15 cellular contexts compared by ENCODE assay signal in the genomic region with DNA sequence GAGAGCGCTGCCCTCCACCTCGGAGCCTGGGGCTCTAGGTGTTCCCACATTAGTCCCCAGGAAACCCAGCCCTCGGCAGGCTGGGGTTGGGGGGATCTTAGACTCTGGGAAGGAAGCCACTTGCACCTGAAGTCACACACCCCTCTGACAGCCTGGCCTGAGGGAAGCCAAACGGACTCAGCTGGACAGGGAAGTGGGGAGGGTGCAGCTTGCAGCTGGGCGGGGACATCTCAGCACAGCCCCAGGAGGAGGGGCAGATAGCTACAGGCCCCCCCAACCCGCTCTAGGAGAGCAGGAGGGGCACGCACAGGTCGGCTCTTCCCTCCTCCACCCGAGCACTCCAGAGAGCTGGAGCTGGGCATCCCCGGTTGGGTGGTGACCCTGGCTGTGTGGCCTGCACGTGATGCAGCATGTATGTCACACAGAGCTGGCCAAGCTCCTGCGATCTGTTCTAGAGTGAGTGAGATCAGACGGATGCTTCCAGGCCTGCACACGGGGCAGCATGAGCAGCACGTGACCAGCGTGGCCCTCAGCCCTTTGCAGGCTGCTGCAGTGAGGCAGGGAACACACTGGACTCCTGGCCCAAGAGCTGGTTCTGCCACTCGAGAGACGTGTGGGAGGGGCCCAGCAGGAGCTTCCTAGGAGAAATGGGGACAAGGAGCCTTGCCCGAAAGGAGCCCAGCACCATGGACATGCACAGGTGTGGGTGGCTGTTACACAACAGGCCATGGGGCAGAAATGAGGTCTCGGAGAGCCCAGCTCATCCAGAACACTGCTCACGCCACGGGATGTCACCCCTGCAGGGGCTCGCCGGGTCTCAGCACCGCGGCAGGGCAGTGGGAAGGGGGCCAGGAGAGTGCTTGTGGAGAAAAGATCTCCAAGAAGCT. TPM values are rescaled to one million over a fixed set of nuclear protein-coding genes. Genes with fewer than 3 reads are reported as not detected.
DNase-seq lines count a peak whose midpoint lies in the region; ATAC-seq, FAIRE-seq and TF ChIP-seq lines count a peak whose summit lies in the region.
"Had no signal": no experiment of that assay in that cellular context is flagged by ENCODE, and none has a peak within 500 bp of the region (broad histone marks: within the 10 kb centered on the region; RNA-seq: fewer than 3 reads in every experiment).

No MANE protein-coding gene starts in this region.

- no peak overlapping the region for H3K4me3 Mint-ChIP-seq in stimulated activated memory B cell treated with anti-CD40 and anti-IgM and Interleukin-4, amounts not matched to agents 10 μg/mL and 1 μg/mL and 100 μg/mL, for 72 hours
- H3K4me3 Mint-ChIP-seq: activated CD8-positive, alpha-beta T cell treated with anti-CD3 and anti-CD28 coated beads, Interleukin-2, amount 10 ng/mL, durations not matched to agents 7 days and 5 days had no signal

- H3K9me3 Mint-ChIP-seq in stimulated activated memory B cell treated with anti-CD40 and anti-IgM and Interleukin-4, amounts not matched to agents 10 μg/mL and 1 μg/mL and 100 μg/mL, for 72 hours, result no peaks in the 10 kb centered on the region

- no peak overlapping the region for H3K27ac Mint-ChIP-seq in stimulated activated memory B cell treated with anti-CD40 and anti-IgM and Interleukin-4, amounts not matched to agents 10 μg/mL and 1 μg/mL and 100 μg/mL, for 72 hours
- H3K27ac Mint-ChIP-seq: activated CD8-positive, alpha-beta T cell treated with anti-CD3 and anti-CD28 coated beads, Interleukin-2, amount 10 ng/mL, durations not matched to agents 7 days and 5 days had no signal

- H3K4me2 ChIP-seq in hepatocyte, result no peak overlapping the region

- intact Hi-C loops in body of pancreas (cut with DNase I), result no loop called here
- intact Hi-C loops in pancreas (cut with DNase I), result no loop called here

- H3K79me2 ChIP-seq in hepatocyte, result no peaks in the 10 kb centered on the region

- TF ChIP-seq CTCF in AG04450 (IDR thresholded peaks at IDR 0.05; ENCODE audit: low read depth, low read length), result no peak
- TF ChIP-seq CTCF in body of pancreas (IDR thresholded peaks at IDR 0.05), result no peak
- no peak for TF ChIP-seq CTCF in right atrium auricular region (IDR thresholded peaks at IDR 0.05)
- no peak for TF ChIP-seq CTCF in pancreas (IDR thresholded peaks at IDR 0.05)
- no peak for TF ChIP-seq CTCF in hepatocyte (IDR thresholded peaks at IDR 0.05; ENCODE audit: poor library complexity)

- peaks cover 26% of the 10 kb centered on the region for H3K27me3 Mint-ChIP-seq in stimulated activated memory B cell treated with anti-CD40 and anti-IgM and Interleukin-4, amounts not matched to agents 10 μg/mL and 1 μg/mL and 100 μg/mL, for 72 hours

- WGBS in body of pancreas, 2 donors, result 69 to 72% methylated on average over 9 to 26 of the region's 26 CpGs
- WGBS in pancreas, 2 donors, result 78 to 80% methylated on average over 26 of the region's 26 CpGs
- 88% methylated on average over 26 of the region's 26 CpGs for WGBS in hepatocyte (ENCODE audit: low lambda C conversion rate, missing lambda C conversion rate)

- H4K20me1 ChIP-seq in hepatocyte (ENCODE audit: insufficient read depth, poor library complexity, severe bottlenecking), result no peaks in the 10 kb centered on the region

- H3K27ac ChIP-seq in AG04450 (ENCODE audit: low read depth, low read length), result peak overlapping the region; percentile 31
- H3K27ac ChIP-seq in body of pancreas, result peak overlapping the region in 1 of 4 donors; percentile 35
- H3K27ac ChIP-seq in right atrium auricular region, result peak overlapping the region; percentile 49 to 65
- H3K27ac ChIP-seq in pancreas, result no peak overlapping the region
- no peak overlapping the region for H3K27ac ChIP-seq in hepatocyte
- H3K27ac ChIP-seq: parathyroid adenoma had no signal

- H3K4me3 ChIP-seq in AG04450 (ENCODE audit: low read depth, low read length) (no peak overlapping the region), body of pancreas (no peak overlapping the region), right atrium auricular region (no peak overlapping the region), pancreas (no peak overlapping the region), hepatocyte (no peak overlapping the region)

- H3K27me3 ChIP-seq in AG04450 (ENCODE audit: control insufficient read depth, insufficient read depth, low read length) (no peaks in the 10 kb centered on the region), body of pancreas (no peaks in the 10 kb centered on the region), right atrium auricular region (no peaks in the 10 kb centered on the region), pancreas (no peaks in the 10 kb centered on the region), hepatocyte (no peaks in the 10 kb centered on the region)

- no peaks in the 10 kb centered on the region for H3K9me3 ChIP-seq in AG04450 (ENCODE audit: control insufficient read depth, insufficient read depth, low read length)
- no peaks in the 10 kb centered on the region for H3K9me3 ChIP-seq in body of pancreas
- no peaks in the 10 kb centered on the region for H3K9me3 ChIP-seq in right atrium auricular region
- H3K9me3 ChIP-seq in pancreas, result no peaks in the 10 kb centered on the region
- H3K9me3 ChIP-seq in hepatocyte (ENCODE audit: low read depth), result no peaks in the 10 kb centered on the region

- no peak overlapping the region for H2AFZ ChIP-seq in hepatocyte
- H2AFZ ChIP-seq: parathyroid adenoma had no signal

- H3K36me3 Mint-ChIP-seq in stimulated activated memory B cell treated with anti-CD40 and anti-IgM and Interleukin-4, amounts not matched to agents 10 μg/mL and 1 μg/mL and 100 μg/mL, for 72 hours, result no peaks in the 10 kb centered on the region

- peak; percentile 47 for ATAC-seq in body of pancreas
- peak; percentile 26 to 48 (median 36) for ATAC-seq in pancreas
- no peak for ATAC-seq in stimulated activated memory B cell treated with anti-CD40 and anti-IgM and Interleukin-4, amounts not matched to agents 10 μg/mL and 1 μg/mL and 100 μg/mL, for 72 hours
- ATAC-seq: activated CD8-positive, alpha-beta T cell treated with anti-CD3 and anti-CD28 coated beads, Interleukin-2, amount 10 ng/mL, durations not matched to agents 7 days and 5 days had no signal

- peaks cover 29% of the 10 kb centered on the region for H3K4me1 ChIP-seq in body of pancreas
- H3K4me1 ChIP-seq in right atrium auricular region, result peaks cover 0 to 43% of the 10 kb centered on the region in 2 donors
- peaks cover 0 to 7% (median 5%) of the 10 kb centered on the region in 3 donors for H3K4me1 ChIP-seq in pancreas
- no peaks in the 10 kb centered on the region for H3K4me1 ChIP-seq in hepatocyte (ENCODE audit: insufficient read depth)
- H3K4me1 ChIP-seq: parathyroid adenoma had no signal

- POLR2A ChIA-PET in AG04450 (lab: Yijun Ruan, JAX), result interaction anchor here (0.6 to 1.4 kb wide), 2 partner anchors 8 to 18 kb away, joined by 3 read pairs; no protein-coding TSS in a partner anchor

- no peak for TF ChIP-seq POLR2A in body of pancreas (IDR thresholded peaks at IDR 0.05)

- CTCF ChIA-PET in AG04450 (lab: Charles Lee), result interaction anchor here (1.2 to 1.7 kb wide), 2 partner anchors 9 to 15 kb away, joined by 5 to 7 read pairs; a partner anchor contains a TSS

- no peak for DNase-seq in AG04450 (ENCODE audit: low read depth, low spot score)
- DNase-seq in body of pancreas, result peak in 1 of 4 donors; percentile 71
- peak; percentile 90 for DNase-seq in right atrium auricular region (ENCODE audit: low spot score)
- DNase-seq in pancreas, result peak in 2 of 6 donors; percentile 58
- DNase-seq in T1000 (lab: John Stamatoyannopoulos, UW), result no peak
- no peak for DNase-seq in RKO (ENCODE audit: low spot score)
- no peak for DNase-seq in hepatocyte (ENCODE audit: low spot score)
- DNase-seq: activated CD8-positive, alpha-beta T cell treated with anti-CD3 and anti-CD28 coated beads, Interleukin-2, amount 10 ng/mL, durations not matched to agents 7 days and 5 days; activated naive CD4-positive, alpha-beta T cell; cerebellar nuclear complex; DMS 273 treated with DMSO at 0.1 percent for 48 hours; MV-4-11; NCI-H345 had no signal

- no peaks in the 10 kb centered on the region for H3K4me1 Mint-ChIP-seq in stimulated activated memory B cell treated with anti-CD40 and anti-IgM and Interleukin-4, amounts not matched to agents 10 μg/mL and 1 μg/mL and 100 μg/mL, for 72 hours

- H3K9me2 ChIP-seq in hepatocyte (replicated peaks; ENCODE audit: insufficient read depth), result no peaks in the 10 kb centered on the region

- peaks cover 0 to 8% of the 10 kb centered on the region in 2 donors for H3K36me3 ChIP-seq in body of pancreas (replicated peaks in 1 of 2; ENCODE audit: insufficient read depth in 1 of 2, low read depth in 2 of 2)
- H3K36me3 ChIP-seq in right atrium auricular region, result peaks cover 24% of the 10 kb centered on the region
- H3K36me3 ChIP-seq in pancreas, result peaks cover 0 to 18% (median 0%) of the 10 kb centered on the region in 3 donors
- H3K36me3 ChIP-seq in hepatocyte (replicated peaks; ENCODE audit: insufficient read depth, low read depth), result no peaks in the 10 kb centered on the region

- FAIRE-seq in pancreas (lab: Jason Lieb, UNC), result no peak

RNA-seq across cellular contexts. Expression of a gene that starts 15.4 kb away (rescaled TPM):
- 24.4 and 31.2 TPM in 2 replicates for polyA plus RNA-seq in AG04450 (2011; rRNA removed)
- polyA minus RNA-seq in AG04450 (2011; rRNA and poly(A)+ RNA removed), result 34.6 and 56.5 TPM in 2 replicates
- total RNA-seq in body of pancreas, result 100 to 1,000 TPM; 120 to 205 TPM
- total RNA-seq in right atrium auricular region, result 10 to 100 TPM; 40.6 to 59.5 TPM
- 10 to 100 TPM; 33.8 to 71.0 (median 60.5) TPM for total RNA-seq in pancreas
- 100 to 1,000 TPM; 277 to 284 TPM for polyA plus RNA-seq in pancreas
- 41.4 and 49.7 TPM in 2 replicates for total RNA-seq in hepatocyte
- 55.3 and 66.5 TPM in 2 replicates for polyA plus RNA-seq in hepatocyte

RNA-seq across cellular contexts. Expression of a gene that starts 51.3 kb away (rescaled TPM):
- polyA plus RNA-seq in AG04450 (2011; rRNA removed), result 10.7 and 15.1 TPM in 2 replicates
- 14.8 and 15.0 TPM in 2 replicates for polyA minus RNA-seq in AG04450 (2011; rRNA and poly(A)+ RNA removed)
- total RNA-seq in body of pancreas, result 10 to 100 TPM; 13.7 to 14.2 TPM
- 10 to 100 TPM; 11.7 TPM for total RNA-seq in right atrium auricular region
- total RNA-seq in pancreas, result 10 to 100 TPM in 4 of 6 donors, 1 to 10 TPM in 2; 7.8 to 14.5 (median 11.0) TPM
- 10 to 100 TPM; 14.1 to 17.0 TPM for polyA plus RNA-seq in pancreas
- total RNA-seq in hepatocyte, result 8.9 and 12.3 TPM in 2 replicates
- polyA plus RNA-seq in hepatocyte, result 15.3 and 19.0 TPM in 2 replicates

Comparison
In these comparisons a context has a peak if more than half of its experiments do, and no peak if none do; other contexts are left out.
1. H3K27ac ChIP-seq: peak in AG04450 (single experiment) and right atrium auricular region (2 of 2); none in pancreas (0 of 4) and hepatocyte (single experiment).